9 cellular contexts compared by ENCODE assay signal in the genomic region with DNA sequence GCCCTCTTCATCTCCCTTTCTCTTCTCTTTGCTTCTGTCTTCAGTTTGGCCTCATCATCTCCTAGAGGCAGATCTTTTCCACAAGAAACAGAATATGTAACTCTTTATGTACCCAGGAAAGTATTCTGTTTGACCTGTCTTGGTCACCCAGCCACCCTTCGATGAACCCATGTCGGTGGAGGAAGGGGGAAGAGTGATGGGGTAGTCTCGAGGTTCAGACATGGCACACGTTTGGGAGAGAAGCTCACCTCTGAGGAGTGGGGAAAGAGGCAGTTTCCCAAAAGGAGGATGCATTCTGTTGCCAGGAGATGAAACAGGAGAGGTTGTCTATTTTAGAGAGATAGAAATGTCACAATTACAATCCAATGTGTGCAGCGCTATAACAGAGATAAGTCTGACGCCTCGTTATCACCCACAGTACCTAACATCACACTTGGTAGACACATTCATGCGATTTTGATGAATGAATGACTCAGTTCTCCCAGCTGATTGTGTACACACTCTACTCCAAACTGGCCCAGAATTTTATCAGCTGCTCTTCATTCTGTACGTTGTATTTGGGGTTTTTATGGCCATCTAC. TPM values are rescaled to one million over a fixed set of nuclear protein-coding genes. Genes with fewer than 3 reads are reported as not detected.
A peak's percentile ranks its signal among the peaks of the same experiment; 100 is the strongest.
DNase-seq lines count a peak whose midpoint lies in the region; ATAC-seq, FAIRE-seq and TF ChIP-seq lines count a peak whose summit lies in the region.
"Had no signal": no experiment of that assay in that cellular context is flagged by ENCODE, and none has a peak within 500 bp of the region (broad histone marks: within the 10 kb centered on the region; RNA-seq: fewer than 3 reads in every experiment).

No MANE protein-coding gene starts in this region.

- WGBS in mesenchymal stem cell = 54% methylated on average over 8 of the region's 9 CpGs

- no peak overlapping the region for H2BK15ac ChIP-seq in mesenchymal stem cell (ENCODE audit: low read depth, poor library complexity, severe bottlenecking)

- peak overlapping the region; percentile 96 for H3K9ac ChIP-seq in mesenchymal stem cell (ENCODE audit: low read length)

- in situ Hi-C loops in ACHN (cut with HindIII; ENCODE audit: low pct_ligation_motif_present, low pct_unique_long_range_greater_than_20kb, low sequenced_read_pairs) = no loop called here

- peak overlapping the region; percentile 98 for H3K18ac ChIP-seq in mesenchymal stem cell (ENCODE audit: low read depth in 1 of 2, low read length in 2 of 2)

- H3K14ac ChIP-seq in mesenchymal stem cell (ENCODE audit: low read length in 2 of 2) = no peak overlapping the region

- H2BK12ac ChIP-seq in mesenchymal stem cell (ENCODE audit: low read length in 2 of 2) = peak overlapping the region in 1 of 2 experiments; percentile 32

- no peak overlapping the region for H4K91ac ChIP-seq in mesenchymal stem cell (ENCODE audit: low read length)

- peak overlapping the region; percentile 71 for H3K4me2 ChIP-seq in mesenchymal stem cell (ENCODE audit: low read length, poor library complexity, severe bottlenecking)

- H3K79me1 ChIP-seq in mesenchymal stem cell (replicated peaks; ENCODE audit: low read length, poor library complexity, severe bottlenecking) = no peaks in the 10 kb centered on the region

- peak overlapping the region in 1 of 2 experiments; percentile 10 for H3K23ac ChIP-seq in mesenchymal stem cell (ENCODE audit: low read length in 2 of 2)

- no peak for TF ChIP-seq POLR2A in vagina (IDR thresholded peaks at IDR 0.05)

- peak overlapping the region; percentile 92 for H4K8ac ChIP-seq in mesenchymal stem cell (ENCODE audit: low read length)

- H3K4ac ChIP-seq in mesenchymal stem cell (ENCODE audit: low read depth in 1 of 2, low read length in 2 of 2) = peak overlapping the region in 1 of 2 experiments; percentile 3

- H3K27ac ChIP-seq in mesenchymal stem cell (ENCODE audit: low read length, poor library complexity, severe bottlenecking) (peak overlapping the region; percentile 60), vagina (peak overlapping the region; percentile 92)

- H3K36me3 ChIP-seq in bronchial epithelial cell (ENCODE audit: control insufficient read depth, insufficient read depth, low read length) = no peaks in the 10 kb centered on the region
- H3K36me3 ChIP-seq in mesenchymal stem cell (ENCODE audit: control insufficient read depth in 1 of 2, insufficient read depth in 2 of 2, low read depth in 1 of 2, low read length in 2 of 2) = no peaks in the 10 kb centered on the region
- no peaks in the 10 kb centered on the region for H3K36me3 ChIP-seq in vagina

- H3K27me3 ChIP-seq in bronchial epithelial cell (ENCODE audit: control insufficient read depth, insufficient read depth, low read length) (no peaks in the 10 kb centered on the region), mesenchymal stem cell (ENCODE audit: control insufficient read depth in 1 of 2, insufficient read depth in 1 of 2, low read length in 2 of 2) (no peaks in the 10 kb centered on the region), vagina (no peaks in the 10 kb centered on the region)

- peak; percentile 38 for DNase-seq in Ammon's horn (ENCODE audit: low spot score)
- DNase-seq in bronchial epithelial cell (ENCODE audit: low read depth) = peak; percentile 47
- no peak for DNase-seq in mesenchymal stem cell
- no peak for DNase-seq in vagina (ENCODE audit: extremely low spot score in 2 of 2)
- no peak for DNase-seq in NCI-H187 treated with DMSO at 0.1 percent for 48 hours (lab: John Stamatoyannopoulos, UW)
- DNase-seq in ACHN = no peak

- H2AFZ ChIP-seq in mesenchymal stem cell (ENCODE audit: low read depth, low read length) = peak overlapping the region; percentile 82

- intact Hi-C loops in vagina (cut with DNase I) = no loop called here

- no peak overlapping the region for H2AK5ac ChIP-seq in mesenchymal stem cell (ENCODE audit: low read length, severe bottlenecking)

- H2BK5ac ChIP-seq in mesenchymal stem cell (ENCODE audit: low read depth, low read length, poor library complexity, severe bottlenecking) = no peak overlapping the region

- no peaks in the 10 kb centered on the region for H3K9me3 ChIP-seq in mesenchymal stem cell (ENCODE audit: control insufficient read depth, low read length)
- H3K9me3 ChIP-seq in vagina = no peaks in the 10 kb centered on the region

- H3K4me1 ChIP-seq in mesenchymal stem cell (ENCODE audit: control insufficient read depth, insufficient read depth, low read depth, low read length) (no peaks in the 10 kb centered on the region), vagina (peaks cover 28% of the 10 kb centered on the region)

- H3K4me3 ChIP-seq in bronchial epithelial cell (ENCODE audit: low read depth, low read length) (peak overlapping the region; percentile 82), mesenchymal stem cell (ENCODE audit: insufficient read depth in 1 of 2, low read depth in 1 of 2, low read length in 2 of 2) (peak overlapping the region in 1 of 2 experiments; percentile 90), vagina (peak overlapping the region; percentile 74 to 82)

- ATAC-seq in HG03095 (IDR thresholded peaks at IDR 0.05; ENCODE audit: unreplicated experiment) = peak; percentile 1
- ATAC-seq in HG03460 (IDR thresholded peaks at IDR 0.05; ENCODE audit: unreplicated experiment) = no peak

- TF ChIP-seq CTCF in bronchial epithelial cell (IDR thresholded peaks at IDR 0.05; ENCODE audit: insufficient read depth, low read length, severe bottlenecking) (no peak), vagina (IDR thresholded peaks at IDR 0.05) (no peak)

- peak overlapping the region; percentile 97 for H2BK120ac ChIP-seq in mesenchymal stem cell (ENCODE audit: low read depth, low read length)

- FAIRE-seq in bronchial epithelial cell (lab: Jason Lieb, UNC) = no peak
- FAIRE-seq: islet of Langerhans had no signal

RNA-seq across cellular contexts. Expression of gene CCDC50, which starts 0.7 kb away (rescaled TPM):
- total RNA-seq in bronchial epithelial cell (57.7 and 81.5 TPM in 2 replicates), vagina (58.7 TPM)
- polyA plus RNA-seq in mesenchymal stem cell (2013, experiment 1 of 2) = 83.5 TPM
- polyA plus RNA-seq in mesenchymal stem cell (2013, experiment 2 of 2) = 86.8 TPM

RNA-seq across cellular contexts. Expression of gene UTS2B, which starts 1.9 kb away (rescaled TPM):
- total RNA-seq in bronchial epithelial cell = not detected in 2 replicates
- polyA plus RNA-seq in mesenchymal stem cell (2013, experiment 1 of 2) = 0.55 TPM
- 0.55 TPM for polyA plus RNA-seq in mesenchymal stem cell (2013, experiment 2 of 2)
- total RNA-seq in vagina = 1.7 TPM

Comparison
In these comparisons a context has a peak if more than half of its experiments do, and no peak if none do; other contexts are left out.
1. DNase-seq: peak in Ammon's horn (single experiment) and bronchial epithelial cell (single experiment); none in mesenchymal stem cell (single experiment), vagina (0 of 2), NCI-H187 treated with DMSO at 0.1 percent for 48 hours (single experiment) and ACHN (single experiment).